17 cellular contexts compared by ENCODE assay signal in the genomic region with DNA sequence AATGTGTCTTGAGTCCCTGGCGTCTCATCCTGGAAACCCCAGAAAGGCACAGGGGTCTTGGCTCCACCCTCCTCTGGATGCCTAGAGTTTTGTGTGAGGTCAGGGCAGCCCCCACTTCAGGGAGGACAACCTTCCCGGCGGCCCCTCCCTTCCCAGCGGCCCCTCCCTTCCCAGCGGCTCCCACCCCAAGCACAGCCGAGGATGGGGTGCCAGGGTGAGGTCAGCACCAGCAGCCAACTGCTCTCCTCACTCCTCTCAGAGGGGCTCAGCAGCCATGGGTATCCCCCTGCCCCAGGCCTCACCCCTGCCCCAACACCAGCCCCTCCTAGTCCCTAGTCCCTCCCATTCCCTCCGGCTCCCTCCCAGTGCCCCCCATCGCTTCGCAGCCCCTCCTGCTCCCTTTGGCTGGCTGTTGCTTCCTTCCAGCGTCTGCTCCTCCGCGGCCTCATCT. TPM values are rescaled to one million over a fixed set of nuclear protein-coding genes. Genes with fewer than 3 reads are reported as not detected.
"Had no signal": no experiment of that assay in that cellular context is flagged by ENCODE, and none has a peak within 500 bp of the region (broad histone marks: within the 10 kb centered on the region; RNA-seq: fewer than 3 reads in every experiment).

No MANE protein-coding gene starts in this region.

- H3K4me1 Mint-ChIP-seq: activated CD4-positive, alpha-beta memory T cell treated with anti-CD3 and anti-CD28 coated beads, Interleukin-2, amount 10 ng/mL, durations not matched to agents 7 days and 5 days; activated CD8-positive, alpha-beta memory T cell treated with anti-CD3 and anti-CD28 coated beads, Interleukin-2, amount 10 ng/mL, durations not matched to agents 7 days and 5 days; stimulated activated memory B cell treated with anti-CD40 and anti-IgM and Interleukin-4, amounts not matched to agents 10 μg/mL and 1 μg/mL and 100 μg/mL, for 72 hours had no signal

- H3K4me1 ChIP-seq: ascending aorta, gastrocnemius medialis, heart right ventricle, lower lobe of right lung, upper lobe of left lung had no signal

- ATAC-seq: activated CD8-positive, alpha-beta memory T cell treated with anti-CD3 and anti-CD28 coated beads, Interleukin-2, amount 10 ng/mL, durations not matched to agents 7 days and 5 days; esophagus mucosa; gastrocnemius medialis; heart right ventricle; stimulated activated memory B cell treated with anti-CD40 and anti-IgM and Interleukin-4, amounts not matched to agents 10 μg/mL and 1 μg/mL and 100 μg/mL, for 72 hours had no signal

- H3K27ac ChIP-seq: ascending aorta, gastrocnemius medialis, heart right ventricle, lower lobe of right lung, thoracic aorta, upper lobe of left lung had no signal

- H3K4me3 Mint-ChIP-seq: activated CD4-positive, alpha-beta memory T cell treated with anti-CD3 and anti-CD28 coated beads, Interleukin-2, amount 10 ng/mL, durations not matched to agents 7 days and 5 days; activated CD8-positive, alpha-beta memory T cell treated with anti-CD3 and anti-CD28 coated beads, Interleukin-2, amount 10 ng/mL, durations not matched to agents 7 days and 5 days; immature natural killer cell; nephron progenitor cell; stimulated activated memory B cell treated with anti-CD40 and anti-IgM and Interleukin-4, amounts not matched to agents 10 μg/mL and 1 μg/mL and 100 μg/mL, for 72 hours had no signal

- H3K4me3 ChIP-seq: ascending aorta, gastrocnemius medialis, heart right ventricle, lower lobe of right lung, thoracic aorta, upper lobe of left lung had no signal

- H3K27me3 Mint-ChIP-seq: activated CD4-positive, alpha-beta memory T cell treated with anti-CD3 and anti-CD28 coated beads, Interleukin-2, amount 10 ng/mL, durations not matched to agents 7 days and 5 days; activated CD8-positive, alpha-beta memory T cell treated with anti-CD3 and anti-CD28 coated beads, Interleukin-2, amount 10 ng/mL, durations not matched to agents 7 days and 5 days; progenitor cell of endocrine pancreas; stimulated activated memory B cell treated with anti-CD40 and anti-IgM and Interleukin-4, amounts not matched to agents 10 μg/mL and 1 μg/mL and 100 μg/mL, for 72 hours had no signal

- H3K27me3 ChIP-seq: ascending aorta, gastrocnemius medialis, heart right ventricle, upper lobe of left lung had no signal

- H3K27ac Mint-ChIP-seq: activated CD4-positive, alpha-beta memory T cell treated with anti-CD3 and anti-CD28 coated beads, Interleukin-2, amount 10 ng/mL, durations not matched to agents 7 days and 5 days; activated CD8-positive, alpha-beta memory T cell treated with anti-CD3 and anti-CD28 coated beads, Interleukin-2, amount 10 ng/mL, durations not matched to agents 7 days and 5 days; immature natural killer cell; progenitor cell of endocrine pancreas; stimulated activated memory B cell treated with anti-CD40 and anti-IgM and Interleukin-4, amounts not matched to agents 10 μg/mL and 1 μg/mL and 100 μg/mL, for 72 hours had no signal

- DNase-seq: activated CD4-positive, alpha-beta memory T cell treated with anti-CD3 and anti-CD28 coated beads, Interleukin-2, amount 10 ng/mL, durations not matched to agents 7 days and 5 days; activated CD4-positive, alpha-beta T cell treated with anti-CD3 and anti-CD28 coated beads for 48 hours; activated CD8-positive, alpha-beta memory T cell treated with anti-CD3 and anti-CD28 coated beads, Interleukin-2, amount 10 ng/mL, durations not matched to agents 7 days and 5 days; cortex of kidney; heart right ventricle; immature natural killer cell; lower lobe of right lung; nephron progenitor cell; occipital lobe; stimulated activated CD4-positive, alpha-beta T cell treated with anti-CD3 and anti-CD28 coated beads, Interleukin-4, amount 100 ng/mL, for 4 hours had no signal

- H3K9me3 Mint-ChIP-seq: activated CD4-positive, alpha-beta memory T cell treated with anti-CD3 and anti-CD28 coated beads, Interleukin-2, amount 10 ng/mL, durations not matched to agents 7 days and 5 days; immature natural killer cell; nephron progenitor cell; stimulated activated memory B cell treated with anti-CD40 and anti-IgM and Interleukin-4, amounts not matched to agents 10 μg/mL and 1 μg/mL and 100 μg/mL, for 72 hours had no signal

- H3K9me3 ChIP-seq: ascending aorta, gastrocnemius medialis, heart right ventricle, lower lobe of right lung, thoracic aorta, upper lobe of left lung had no signal

RNA-seq across cellular contexts. Expression of gene SLC26A1, which starts 37.2 kb away (rescaled TPM):
- total RNA-seq: activated CD8-positive, alpha-beta memory T cell treated with anti-CD3 and anti-CD28 coated beads, Interleukin-2, amount 10 ng/mL, durations not matched to agents 7 days and 5 days; ascending aorta; esophagus mucosa; thoracic aorta had no signal
